In the genomic region with DNA sequence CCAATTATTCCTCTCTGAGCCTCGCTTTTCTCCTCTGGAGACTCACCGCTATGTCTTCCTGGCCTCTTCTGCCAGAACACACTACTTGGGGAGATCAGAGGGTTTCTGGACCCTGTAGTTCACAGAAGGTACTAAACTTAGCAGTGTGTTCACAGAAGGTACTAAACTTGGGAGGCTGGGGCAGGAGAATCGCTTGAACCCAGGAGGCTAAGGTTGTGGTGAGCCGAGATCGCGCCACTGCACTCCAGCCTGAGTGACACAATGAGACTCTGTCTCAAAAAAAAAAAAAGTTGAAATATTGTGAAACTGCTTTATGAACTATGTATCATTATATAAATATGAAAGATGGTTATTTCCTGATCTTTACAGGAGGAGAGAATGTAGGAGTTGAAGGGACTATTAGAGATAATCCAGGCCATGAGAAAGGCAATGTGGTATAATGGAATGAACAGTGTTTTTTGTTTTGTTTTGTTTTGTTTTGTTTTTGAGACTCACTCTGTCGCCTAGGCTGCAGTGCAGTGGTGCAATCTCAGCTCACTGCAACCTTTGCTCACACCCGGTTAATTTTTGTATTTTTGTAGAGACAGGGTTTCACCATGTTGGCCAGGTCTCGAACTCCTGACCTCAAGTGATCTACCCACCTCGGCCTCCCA, we compare ENCODE assay signal across 2 cellular contexts.
A peak's percentile ranks its signal among the peaks of the same experiment; 100 is the strongest.
TF ChIP-seq lines count a peak whose summit lies in the region.
"Not testable (repeated sequence)": the region's sequence is repeated elsewhere in the genome, so short reads cannot be mapped to it uniquely, and the experiment has no call there.

No MANE protein-coding gene starts in this region.

TF ChIP-seq in A549, 52 proteins besides CTCF, POLR2A, EP300 and RAD21:
- peak in 1 of 2 experiments; percentile 16; a peak in 1 of 4 replicates for TF ChIP-seq CEBPB (IDR thresholded peaks at IDR 0.05)

TF ChIP-seq in HepG2, 621 proteins besides CTCF, POLR2A, EP300 and RAD21 (continues in another document):
- TF ChIP-seq, protein P1, sequence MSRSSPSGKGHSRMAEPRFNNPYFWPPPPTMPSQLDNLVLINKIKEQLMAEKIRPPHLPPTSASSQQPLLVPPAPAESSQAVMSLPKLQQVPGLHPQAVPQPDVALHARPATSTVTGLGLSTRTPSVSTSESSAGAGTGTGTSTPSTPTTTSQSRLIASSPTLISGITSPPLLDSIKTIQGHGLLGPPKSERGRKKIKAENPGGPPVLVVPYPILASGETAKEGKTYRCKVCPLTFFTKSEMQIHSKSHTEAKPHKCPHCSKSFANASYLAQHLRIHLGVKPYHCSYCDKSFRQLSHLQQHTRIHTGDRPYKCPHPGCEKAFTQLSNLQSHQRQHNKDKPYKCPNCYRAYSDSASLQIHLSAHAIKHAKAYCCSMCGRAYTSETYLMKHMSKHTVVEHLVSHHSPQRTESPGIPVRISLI (CRISPR knock-in tag; IDR thresholded peaks at IDR 0.05; ENCODE audit: borderline replicate concordance), result peak; percentile 65; the same call in 1 of the 2 replicates
- 0 out of 2 replicates have a peak, but pooled peaks have one; percentile 6 for TF ChIP-seq IRF2 (CRISPR knock-in tag; IDR thresholded peaks at IDR 0.05)
- 0 out of 2 replicates have a peak, but pooled peaks have one; percentile 6 for TF ChIP-seq GATAD2A (CRISPR knock-in tag; IDR thresholded peaks at IDR 0.05)
- TF ChIP-seq MXI1 (IDR thresholded peaks at IDR 0.05; ENCODE audit: borderline replicate concordance, low read depth, low read length), result peak; percentile 18; the same call in 1 of the 3 replicates
- TF ChIP-seq ZKSCAN5 (CRISPR knock-in tag; IDR thresholded peaks at IDR 0.05), result peak; percentile 62; the same call in 1 of the 2 replicates
- TF ChIP-seq HNF4A (CRISPR knock-in tag; IDR thresholded peaks at IDR 0.05), result peak; percentile 52
- TF ChIP-seq, protein P2, sequence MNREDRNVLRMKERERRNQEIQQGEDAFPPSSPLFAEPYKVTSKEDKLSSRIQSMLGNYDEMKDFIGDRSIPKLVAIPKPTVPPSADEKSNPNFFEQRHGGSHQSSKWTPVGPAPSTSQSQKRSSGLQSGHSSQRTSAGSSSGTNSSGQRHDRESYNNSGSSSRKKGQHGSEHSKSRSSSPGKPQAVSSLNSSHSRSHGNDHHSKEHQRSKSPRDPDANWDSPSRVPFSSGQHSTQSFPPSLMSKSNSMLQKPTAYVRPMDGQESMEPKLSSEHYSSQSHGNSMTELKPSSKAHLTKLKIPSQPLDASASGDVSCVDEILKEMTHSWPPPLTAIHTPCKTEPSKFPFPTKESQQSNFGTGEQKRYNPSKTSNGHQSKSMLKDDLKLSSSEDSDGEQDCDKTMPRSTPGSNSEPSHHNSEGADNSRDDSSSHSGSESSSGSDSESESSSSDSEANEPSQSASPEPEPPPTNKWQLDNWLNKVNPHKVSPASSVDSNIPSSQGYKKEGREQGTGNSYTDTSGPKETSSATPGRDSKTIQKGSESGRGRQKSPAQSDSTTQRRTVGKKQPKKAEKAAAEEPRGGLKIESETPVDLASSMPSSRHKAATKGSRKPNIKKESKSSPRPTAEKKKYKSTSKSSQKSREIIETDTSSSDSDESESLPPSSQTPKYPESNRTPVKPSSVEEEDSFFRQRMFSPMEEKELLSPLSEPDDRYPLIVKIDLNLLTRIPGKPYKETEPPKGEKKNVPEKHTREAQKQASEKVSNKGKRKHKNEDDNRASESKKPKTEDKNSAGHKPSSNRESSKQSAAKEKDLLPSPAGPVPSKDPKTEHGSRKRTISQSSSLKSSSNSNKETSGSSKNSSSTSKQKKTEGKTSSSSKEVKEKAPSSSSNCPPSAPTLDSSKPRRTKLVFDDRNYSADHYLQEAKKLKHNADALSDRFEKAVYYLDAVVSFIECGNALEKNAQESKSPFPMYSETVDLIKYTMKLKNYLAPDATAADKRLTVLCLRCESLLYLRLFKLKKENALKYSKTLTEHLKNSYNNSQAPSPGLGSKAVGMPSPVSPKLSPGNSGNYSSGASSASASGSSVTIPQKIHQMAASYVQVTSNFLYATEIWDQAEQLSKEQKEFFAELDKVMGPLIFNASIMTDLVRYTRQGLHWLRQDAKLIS (CRISPR knock-in tag; IDR thresholded peaks at IDR 0.05), result peak; percentile 18; the same call in 1 of the 2 replicates
- TF ChIP-seq, protein P3, sequence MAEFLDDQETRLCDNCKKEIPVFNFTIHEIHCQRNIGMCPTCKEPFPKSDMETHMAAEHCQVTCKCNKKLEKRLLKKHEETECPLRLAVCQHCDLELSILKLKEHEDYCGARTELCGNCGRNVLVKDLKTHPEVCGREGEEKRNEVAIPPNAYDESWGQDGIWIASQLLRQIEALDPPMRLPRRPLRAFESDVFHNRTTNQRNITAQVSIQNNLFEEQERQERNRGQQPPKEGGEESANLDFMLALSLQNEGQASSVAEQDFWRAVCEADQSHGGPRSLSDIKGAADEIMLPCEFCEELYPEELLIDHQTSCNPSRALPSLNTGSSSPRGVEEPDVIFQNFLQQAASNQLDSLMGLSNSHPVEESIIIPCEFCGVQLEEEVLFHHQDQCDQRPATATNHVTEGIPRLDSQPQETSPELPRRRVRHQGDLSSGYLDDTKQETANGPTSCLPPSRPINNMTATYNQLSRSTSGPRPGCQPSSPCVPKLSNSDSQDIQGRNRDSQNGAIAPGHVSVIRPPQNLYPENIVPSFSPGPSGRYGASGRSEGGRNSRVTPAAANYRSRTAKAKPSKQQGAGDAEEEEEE (CRISPR knock-in tag; IDR thresholded peaks at IDR 0.05; ENCODE audit: borderline replicate concordance), result 0 out of 2 replicates have a peak, but pooled peaks have one; percentile 12
- peak; percentile 54; the same call in 1 of the 2 replicates for TF ChIP-seq NFIC (IDR thresholded peaks at IDR 0.05; ENCODE audit: low read length)
- peak; percentile 81; the same call in 1 of the 2 replicates for TF ChIP-seq KDM1A (CRISPR knock-in tag; IDR thresholded peaks at IDR 0.05)
- TF ChIP-seq, protein P4, sequence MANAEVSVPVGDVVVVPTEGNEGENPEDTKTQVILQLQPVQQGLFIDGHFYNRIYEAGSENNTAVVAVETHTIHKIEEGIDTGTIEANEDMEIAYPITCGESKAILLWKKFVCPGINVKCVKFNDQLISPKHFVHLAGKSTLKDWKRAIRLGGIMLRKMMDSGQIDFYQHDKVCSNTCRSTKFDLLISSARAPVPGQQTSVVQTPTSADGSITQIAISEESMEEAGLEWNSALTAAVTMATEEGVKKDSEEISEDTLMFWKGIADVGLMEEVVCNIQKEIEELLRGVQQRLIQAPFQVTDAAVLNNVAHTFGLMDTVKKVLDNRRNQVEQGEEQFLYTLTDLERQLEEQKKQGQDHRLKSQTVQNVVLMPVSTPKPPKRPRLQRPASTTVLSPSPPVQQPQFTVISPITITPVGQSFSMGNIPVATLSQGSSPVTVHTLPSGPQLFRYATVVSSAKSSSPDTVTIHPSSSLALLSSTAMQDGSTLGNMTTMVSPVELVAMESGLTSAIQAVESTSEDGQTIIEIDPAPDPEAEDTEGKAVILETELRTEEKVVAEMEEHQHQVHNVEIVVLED (CRISPR knock-in tag; IDR thresholded peaks at IDR 0.05; ENCODE audit: borderline replicate concordance), result 0 out of 2 replicates have a peak, but pooled peaks have one; percentile 9
- peak; percentile 93 for TF ChIP-seq CHD4 (IDR thresholded peaks at IDR 0.05; ENCODE audit: borderline replicate concordance, low read length)
- 0 out of 2 replicates have a peak, but pooled peaks have one; percentile 30 for TF ChIP-seq TGIF2 (CRISPR knock-in tag; IDR thresholded peaks at IDR 0.05)
- TF ChIP-seq, protein P5, sequence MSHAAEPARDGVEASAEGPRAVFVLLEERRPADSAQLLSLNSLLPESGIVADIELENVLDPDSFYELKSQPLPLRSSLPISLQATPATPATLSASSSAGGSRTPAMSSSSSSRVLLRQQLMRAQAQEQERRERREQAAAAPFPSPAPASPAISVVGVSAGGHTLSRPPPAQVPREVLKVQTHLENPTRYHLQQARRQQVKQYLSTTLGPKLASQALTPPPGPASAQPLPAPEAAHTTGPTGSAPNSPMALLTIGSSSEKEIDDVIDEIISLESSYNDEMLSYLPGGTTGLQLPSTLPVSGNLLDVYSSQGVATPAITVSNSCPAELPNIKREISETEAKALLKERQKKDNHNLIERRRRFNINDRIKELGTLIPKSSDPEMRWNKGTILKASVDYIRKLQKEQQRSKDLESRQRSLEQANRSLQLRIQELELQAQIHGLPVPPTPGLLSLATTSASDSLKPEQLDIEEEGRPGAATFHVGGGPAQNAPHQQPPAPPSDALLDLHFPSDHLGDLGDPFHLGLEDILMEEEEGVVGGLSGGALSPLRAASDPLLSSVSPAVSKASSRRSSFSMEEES (CRISPR knock-in tag; IDR thresholded peaks at IDR 0.05), result 0 out of 2 replicates have a peak, but pooled peaks have one; percentile 16
- peak; percentile 20; the same call in 1 of the 2 replicates for TF ChIP-seq MED1 (CRISPR knock-in tag; IDR thresholded peaks at IDR 0.05)
- TF ChIP-seq CEBPG (CRISPR knock-in tag; IDR thresholded peaks at IDR 0.05), result peak; percentile 63
- TF ChIP-seq, protein P6, sequence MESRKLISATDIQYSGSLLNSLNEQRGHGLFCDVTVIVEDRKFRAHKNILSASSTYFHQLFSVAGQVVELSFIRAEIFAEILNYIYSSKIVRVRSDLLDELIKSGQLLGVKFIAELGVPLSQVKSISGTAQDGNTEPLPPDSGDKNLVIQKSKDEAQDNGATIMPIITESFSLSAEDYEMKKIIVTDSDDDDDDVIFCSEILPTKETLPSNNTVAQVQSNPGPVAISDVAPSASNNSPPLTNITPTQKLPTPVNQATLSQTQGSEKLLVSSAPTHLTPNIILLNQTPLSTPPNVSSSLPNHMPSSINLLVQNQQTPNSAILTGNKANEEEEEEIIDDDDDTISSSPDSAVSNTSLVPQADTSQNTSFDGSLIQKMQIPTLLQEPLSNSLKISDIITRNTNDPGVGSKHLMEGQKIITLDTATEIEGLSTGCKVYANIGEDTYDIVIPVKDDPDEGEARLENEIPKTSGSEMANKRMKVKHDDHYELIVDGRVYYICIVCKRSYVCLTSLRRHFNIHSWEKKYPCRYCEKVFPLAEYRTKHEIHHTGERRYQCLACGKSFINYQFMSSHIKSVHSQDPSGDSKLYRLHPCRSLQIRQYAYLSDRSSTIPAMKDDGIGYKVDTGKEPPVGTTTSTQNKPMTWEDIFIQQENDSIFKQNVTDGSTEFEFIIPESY (CRISPR knock-in tag; IDR thresholded peaks at IDR 0.05), result peak; percentile 59; the same call in 1 of the 2 replicates
- TF ChIP-seq, protein P7, sequence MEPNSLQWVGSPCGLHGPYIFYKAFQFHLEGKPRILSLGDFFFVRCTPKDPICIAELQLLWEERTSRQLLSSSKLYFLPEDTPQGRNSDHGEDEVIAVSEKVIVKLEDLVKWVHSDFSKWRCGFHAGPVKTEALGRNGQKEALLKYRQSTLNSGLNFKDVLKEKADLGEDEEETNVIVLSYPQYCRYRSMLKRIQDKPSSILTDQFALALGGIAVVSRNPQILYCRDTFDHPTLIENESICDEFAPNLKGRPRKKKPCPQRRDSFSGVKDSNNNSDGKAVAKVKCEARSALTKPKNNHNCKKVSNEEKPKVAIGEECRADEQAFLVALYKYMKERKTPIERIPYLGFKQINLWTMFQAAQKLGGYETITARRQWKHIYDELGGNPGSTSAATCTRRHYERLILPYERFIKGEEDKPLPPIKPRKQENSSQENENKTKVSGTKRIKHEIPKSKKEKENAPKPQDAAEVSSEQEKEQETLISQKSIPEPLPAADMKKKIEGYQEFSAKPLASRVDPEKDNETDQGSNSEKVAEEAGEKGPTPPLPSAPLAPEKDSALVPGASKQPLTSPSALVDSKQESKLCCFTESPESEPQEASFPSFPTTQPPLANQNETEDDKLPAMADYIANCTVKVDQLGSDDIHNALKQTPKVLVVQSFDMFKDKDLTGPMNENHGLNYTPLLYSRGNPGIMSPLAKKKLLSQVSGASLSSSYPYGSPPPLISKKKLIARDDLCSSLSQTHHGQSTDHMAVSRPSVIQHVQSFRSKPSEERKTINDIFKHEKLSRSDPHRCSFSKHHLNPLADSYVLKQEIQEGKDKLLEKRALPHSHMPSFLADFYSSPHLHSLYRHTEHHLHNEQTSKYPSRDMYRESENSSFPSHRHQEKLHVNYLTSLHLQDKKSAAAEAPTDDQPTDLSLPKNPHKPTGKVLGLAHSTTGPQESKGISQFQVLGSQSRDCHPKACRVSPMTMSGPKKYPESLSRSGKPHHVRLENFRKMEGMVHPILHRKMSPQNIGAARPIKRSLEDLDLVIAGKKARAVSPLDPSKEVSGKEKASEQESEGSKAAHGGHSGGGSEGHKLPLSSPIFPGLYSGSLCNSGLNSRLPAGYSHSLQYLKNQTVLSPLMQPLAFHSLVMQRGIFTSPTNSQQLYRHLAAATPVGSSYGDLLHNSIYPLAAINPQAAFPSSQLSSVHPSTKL (CRISPR knock-in tag; IDR thresholded peaks at IDR 0.05), result 0 out of 2 replicates have a peak, but pooled peaks have one; percentile 28
- TF ChIP-seq RFX3 (CRISPR knock-in tag; IDR thresholded peaks at IDR 0.05), result peak; percentile 30; the same call in 1 of the 2 replicates
- TF ChIP-seq, protein P8, sequence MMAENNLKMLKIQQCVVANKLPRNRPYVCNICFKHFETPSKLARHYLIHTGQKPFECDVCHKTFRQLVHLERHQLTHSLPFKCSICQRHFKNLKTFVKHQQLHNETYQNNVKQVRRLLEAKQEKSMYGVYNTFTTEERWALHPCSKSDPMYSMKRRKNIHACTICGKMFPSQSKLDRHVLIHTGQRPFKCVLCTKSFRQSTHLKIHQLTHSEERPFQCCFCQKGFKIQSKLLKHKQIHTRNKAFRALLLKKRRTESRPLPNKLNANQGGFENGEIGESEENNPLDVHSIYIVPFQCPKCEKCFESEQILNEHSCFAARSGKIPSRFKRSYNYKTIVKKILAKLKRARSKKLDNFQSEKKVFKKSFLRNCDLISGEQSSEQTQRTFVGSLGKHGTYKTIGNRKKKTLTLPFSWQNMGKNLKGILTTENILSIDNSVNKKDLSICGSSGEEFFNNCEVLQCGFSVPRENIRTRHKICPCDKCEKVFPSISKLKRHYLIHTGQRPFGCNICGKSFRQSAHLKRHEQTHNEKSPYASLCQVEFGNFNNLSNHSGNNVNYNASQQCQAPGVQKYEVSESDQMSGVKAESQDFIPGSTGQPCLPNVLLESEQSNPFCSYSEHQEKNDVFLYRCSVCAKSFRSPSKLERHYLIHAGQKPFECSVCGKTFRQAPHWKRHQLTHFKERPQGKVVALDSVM (CRISPR knock-in tag; IDR thresholded peaks at IDR 0.05), result peak; percentile 98
- TF ChIP-seq, protein P9, sequence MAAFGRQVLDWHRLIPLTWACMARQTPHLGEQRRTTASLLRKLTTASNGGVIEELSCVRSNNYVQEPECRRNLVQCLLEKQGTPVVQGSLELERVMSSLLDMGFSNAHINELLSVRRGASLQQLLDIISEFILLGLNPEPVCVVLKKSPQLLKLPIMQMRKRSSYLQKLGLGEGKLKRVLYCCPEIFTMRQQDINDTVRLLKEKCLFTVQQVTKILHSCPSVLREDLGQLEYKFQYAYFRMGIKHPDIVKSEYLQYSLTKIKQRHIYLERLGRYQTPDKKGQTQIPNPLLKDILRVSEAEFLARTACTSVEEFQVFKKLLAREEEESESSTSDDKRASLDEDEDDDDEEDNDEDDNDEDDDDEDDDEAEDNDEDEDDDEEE (CRISPR knock-in tag; IDR thresholded peaks at IDR 0.05), result 0 out of 2 replicates have a peak, but pooled peaks have one; percentile 35
- TF ChIP-seq ELF3 (CRISPR knock-in tag; IDR thresholded peaks at IDR 0.05), result 0 out of 2 replicates have a peak, but pooled peaks have one; percentile 22
- peak; percentile 76; the same call in 1 of the 2 replicates for TF ChIP-seq ZMYM3 (CRISPR knock-in tag; IDR thresholded peaks at IDR 0.05)
- 0 out of 2 replicates have a peak, but pooled peaks have one; percentile 41 for TF ChIP-seq FOXK2 (IDR thresholded peaks at IDR 0.05)
- peak; percentile 39; the same call in 1 of the 2 replicates for TF ChIP-seq HNF4G (IDR thresholded peaks at IDR 0.05; ENCODE audit: borderline replicate concordance, low read depth, low read length)
- TF ChIP-seq HNF4G (CRISPR knock-in tag; IDR thresholded peaks at IDR 0.05; ENCODE audit: borderline replicate concordance, low read depth); FOXP1 (CRISPR knock-in tag; IDR thresholded peaks at IDR 0.05): not testable (repeated sequence)
- TF ChIP-seq RFX1 (IDR thresholded peaks at IDR 0.05), result peak; percentile 82
- peak; percentile 82; the same call in 1 of the 2 replicates for TF ChIP-seq ADNP (CRISPR knock-in tag; IDR thresholded peaks at IDR 0.05)
- peak; percentile 8; the same call in 1 of the 2 replicates for TF ChIP-seq FOXP1 (IDR thresholded peaks at IDR 0.05)
- TF ChIP-seq CEBPB (IDR thresholded peaks at IDR 0.05; ENCODE audit: borderline replicate concordance, low read depth, low read length), result peak; percentile 83
- TF ChIP-seq ZNF605 (CRISPR knock-in tag; IDR thresholded peaks at IDR 0.05), result 0 out of 2 replicates have a peak, but pooled peaks have one; percentile 42
